ENCODE assay signal across 8 cellular contexts in genomic region chr11:7665473-7666291, GRCh38. TPM values are rescaled to one million over a fixed set of nuclear protein-coding genes. Genes with fewer than 3 reads are reported as not detected.
DNase-seq lines count a peak whose midpoint lies in the region; ATAC-seq and TF ChIP-seq lines count a peak whose summit lies in the region.

No MANE protein-coding gene starts in this region.

- 36 to 45% (median 38%) methylated on average over 18 to 20 of the region's 20 CpGs for WGBS in stomach, 5 donors

- H3K27me3 ChIP-seq in Caco-2 (replicated peaks; ENCODE audit: control insufficient read depth, insufficient read depth, low read length) (no peaks in the 10 kb centered on the region), stomach (no peaks in the 10 kb centered on the region)

- H3K27ac Mint-ChIP-seq in Caco-2 (ENCODE audit: unreplicated experiment) (peak overlapping the region; percentile 11), nephron (peak overlapping the region; percentile 54 to 81 (median 76))

- H3K4me3 Mint-ChIP-seq in Caco-2 (ENCODE audit: unreplicated experiment): no peak overlapping the region
- H3K4me3 Mint-ChIP-seq in nephron: no peak overlapping the region

- TF ChIP-seq CTCF in Caco-2 (IDR thresholded peaks at IDR 0.05; ENCODE audit: insufficient read depth in 1 of 2, low read depth in 1 of 2, low read length in 1 of 2, severe bottlenecking in 1 of 2, unreplicated experiment in 1 of 2): peak; percentile 92 to 94
- peak; percentile 73 to 81 (median 75) for TF ChIP-seq CTCF in nephron (IDR thresholded peaks at IDR 0.05; ENCODE audit: unreplicated experiment in 3 of 3)
- peak in 6 of 7 experiments; percentile 52 to 97 (median 89) for TF ChIP-seq CTCF in stomach (IDR thresholded peaks at IDR 0.05)

- peak overlapping the region in 4 of 5 donors; percentile 16 to 60 (median 34) for H3K27ac ChIP-seq in stomach

- ATAC-seq in GM19372 (IDR thresholded peaks at IDR 0.05; ENCODE audit: low read depth, unreplicated experiment): peak; percentile 99
- ATAC-seq in HG03432 (IDR thresholded peaks at IDR 0.05; ENCODE audit: unreplicated experiment): peak; percentile 99
- ATAC-seq in esophagus mucosa: peak; percentile 96

- H3K36me3 ChIP-seq in Caco-2 (ENCODE audit: control insufficient read depth, insufficient read depth, low read length) (peaks cover 4% of the 10 kb centered on the region), stomach (peaks cover 4 to 29% (median 19%) of the 10 kb centered on the region in 4 donors)

- no peak overlapping the region for H3K4me3 ChIP-seq in Caco-2 (ENCODE audit: low read depth, low read length)
- H3K4me3 ChIP-seq in stomach: no peak overlapping the region

- no peak for TF ChIP-seq EP300 in stomach (IDR thresholded peaks at IDR 0.05)

- peaks cover 12% of the 10 kb centered on the region for H3K4me1 Mint-ChIP-seq in Caco-2 (ENCODE audit: low read depth, unreplicated experiment)
- H3K4me1 Mint-ChIP-seq in nephron: peaks cover 36% of the 10 kb centered on the region

- no peaks in the 10 kb centered on the region for H3K9me3 ChIP-seq in Caco-2
- no peaks in the 10 kb centered on the region for H3K9me3 ChIP-seq in stomach

- H3K9me3 Mint-ChIP-seq in Caco-2 (ENCODE audit: unreplicated experiment): no peaks in the 10 kb centered on the region
- peaks cover 3% of the 10 kb centered on the region for H3K9me3 Mint-ChIP-seq in nephron

- H3K36me3 Mint-ChIP-seq in Caco-2 (ENCODE audit: insufficient read depth, unreplicated experiment) (peaks cover 65% of the 10 kb centered on the region), nephron (ENCODE audit: low read depth) (peaks cover 46% of the 10 kb centered on the region)

- H3K27me3 Mint-ChIP-seq in Caco-2 (ENCODE audit: insufficient read depth, unreplicated experiment): no peaks in the 10 kb centered on the region
- H3K27me3 Mint-ChIP-seq in nephron (ENCODE audit: low read depth): no peaks in the 10 kb centered on the region

- CTCF ChIA-PET in Caco-2 (lab: Charles Lee): interaction anchor here (0.6 to 2.1 kb wide), 11 partner anchors 9 to 320 kb away, joined by 3 to 31 read pairs (median 5); partner anchors contain the start of gene PPFIBP2

- H3K4me1 ChIP-seq in Caco-2 (no peaks in the 10 kb centered on the region), stomach (peaks cover 0 to 9% (median 8%) of the 10 kb centered on the region in 4 donors)

- intact Hi-C loops in Caco-2 (cut with micrococcal nuclease; ENCODE audit: unreplicated experiment): loop anchor here (1.0 to 5.0 kb wide), 3 partner anchors 94 to 223 kb away; partner anchors contain the start of gene PPFIBP2
- intact Hi-C loops in stomach (cut with DNase I; ENCODE audit: low total_unique reads): loop anchor here (5.0 kb wide), 1 partner anchor 98 kb away; no protein-coding TSS in a partner anchor

- peak; percentile 87 to 90 for DNase-seq in Caco-2
- DNase-seq in NOMO-1 (lab: John Stamatoyannopoulos, UW; ENCODE audit: unreplicated experiment in 2 of 2): peak; percentile 53 to 68
- DNase-seq in activated CD8-positive, alpha-beta memory T cell treated with anti-CD3 and anti-CD28 coated beads, Interleukin-2, amount 50 U/mL, for 4 hours: peak; percentile 54
- peak; percentile 93 for DNase-seq in stomach

- no peak for TF ChIP-seq POLR2A in stomach (IDR thresholded peaks at IDR 0.05)

- POLR2A ChIA-PET in Caco-2 (lab: Charles Lee): no interaction called here

- no TSS peak for BruUV-seq in Caco-2 (replicated peaks; lab: Mats Ljungman, UMichigan)

RNA-seq across cellular contexts. Expression of gene CYB5R2, which starts 7.6 kb away (rescaled TPM):
- total RNA-seq in Caco-2 (2022): 4.5 and 5.2 TPM in 2 replicates
- total RNA-seq in esophagus mucosa: 24.0 TPM
- 10 to 100 TPM in 2 of 5 donors, 1 to 10 TPM in 2, not detected in 1; 4.1 to 18.3 (median 11.0) TPM for total RNA-seq in stomach
- polyA plus RNA-seq in stomach: 10 to 100 TPM; 10.1 to 15.6 (median 10.3) TPM

RNA-seq across cellular contexts. Expression of gene OVCH2, which starts 40.6 kb away (rescaled TPM):
- total RNA-seq in Caco-2 (2022) (0.34 TPM in 1 of 2 replicates, not detected in the other), esophagus mucosa (0.44 TPM), stomach (1 to 10 TPM in 1 of 5 donors, under 1 TPM in 1, not detected in 3; 0.73 to 1.8 TPM)
- polyA plus RNA-seq in stomach: under 1 TPM in 1 of 3 donors, not detected in 2; 0.10 TPM
